Comparison of ENCODE assay signal across 8 cellular contexts in genomic region chr10:100912013-100912608, GRCh38. TPM values are rescaled to one million over a fixed set of nuclear protein-coding genes. Genes with fewer than 3 reads are reported as not detected.
DNase-seq lines count a peak whose midpoint lies in the region; ATAC-seq and TF ChIP-seq lines count a peak whose summit lies in the region.

No MANE protein-coding gene starts in this region.

- peak overlapping the region; percentile 65 for H3K27ac ChIP-seq in HEK293 (ENCODE audit: extremely low read depth, low read depth, low read length)
- peak overlapping the region; percentile 95 for H3K27ac ChIP-seq in angular gyrus (ENCODE audit: low read depth, low read length)
- H3K27ac ChIP-seq in left lung, result peak overlapping the region; percentile 94 to 95
- peak overlapping the region; percentile 87 to 96 (median 94) for H3K27ac ChIP-seq in upper lobe of left lung

- H3K36me3 ChIP-seq in HEK293 (ENCODE audit: control insufficient read depth in 2 of 2, insufficient read depth in 1 of 2, low read length in 2 of 2), result peaks cover 15 to 27% of the 10 kb centered on the region in 2 experiments; a peak in 2 of 3 replicates
- H3K36me3 ChIP-seq in left lung, result peaks cover 5 to 12% of the 10 kb centered on the region in 2 donors
- peaks cover 0 to 13% (median 2%) of the 10 kb centered on the region in 4 donors for H3K36me3 ChIP-seq in upper lobe of left lung

- TF ChIP-seq EP300 in upper lobe of left lung (IDR thresholded peaks at IDR 0.05), result no peak

- TF ChIP-seq POLR2A in upper lobe of left lung (IDR thresholded peaks at IDR 0.05), result no peak

- peak; percentile 13 for DNase-seq in Ammon's horn (ENCODE audit: low spot score)
- no peak for DNase-seq in left lung
- no peak for DNase-seq in upper lobe of left lung
- no peak for DNase-seq in HPDE6-E6E7 (ENCODE audit: extremely low spot score)

- H3K27me3 ChIP-seq in left lung, result no peaks in the 10 kb centered on the region
- no peaks in the 10 kb centered on the region for H3K27me3 ChIP-seq in upper lobe of left lung

- WGBS in upper lobe of left lung, 2 donors, result 9 to 11% methylated on average over 11 to 12 of the region's 12 CpGs

- H3K9me3 ChIP-seq in HEK293 (ENCODE audit: control insufficient read depth, insufficient read depth, low read depth, low read length), result no peaks in the 10 kb centered on the region
- no peaks in the 10 kb centered on the region for H3K9me3 ChIP-seq in left lung
- no peaks in the 10 kb centered on the region for H3K9me3 ChIP-seq in upper lobe of left lung

- H3K4me1 ChIP-seq in HEK293 (ENCODE audit: control insufficient read depth, insufficient read depth, low read length) (peaks cover 10% of the 10 kb centered on the region; the same call in 1 of the 2 replicates), left lung (peaks cover 13 to 36% of the 10 kb centered on the region in 2 donors), upper lobe of left lung (peaks cover 17 to 37% (median 30%) of the 10 kb centered on the region in 4 donors)

- H3K4me3 ChIP-seq in HEK293 (ENCODE audit: low read depth, low read length) (peak overlapping the region; percentile 32), left lung (peak overlapping the region; percentile 35 to 100), upper lobe of left lung (peak overlapping the region; percentile 16 to 100 (median 93))

- CTCF ChIA-PET in HEK293 (lab: Yijun Ruan, JAX), result interaction anchor here (0.6 to 1.7 kb wide), 4 partner anchors 15 to 350 kb away, joined by 3 to 4 read pairs (median 4); no protein-coding TSS in a partner anchor

- POLR2A ChIA-PET in HEK293 (lab: Yijun Ruan, JAX), result interaction anchor here (0.8 to 1.9 kb wide), 4 partner anchors 9 to 350 kb away, joined by 3 to 6 read pairs (median 4); no protein-coding TSS in a partner anchor

- ATAC-seq in left lung (no peak), upper lobe of left lung (ENCODE audit: low FRiP score in 2 of 2) (no peak), GM21447 (IDR thresholded peaks at IDR 0.05; ENCODE audit: unreplicated experiment) (no peak), GM18867 (IDR thresholded peaks at IDR 0.05; ENCODE audit: unreplicated experiment) (no peak)

- intact Hi-C loops in left lung (cut with DNase I), result no loop called here

- TF ChIP-seq CTCF in HEK293 (tag by site-specific recombination; IDR thresholded peaks at IDR 0.05), result no peak
- no peak for TF ChIP-seq CTCF in left lung (IDR thresholded peaks at IDR 0.05)
- no peak for TF ChIP-seq CTCF in upper lobe of left lung (IDR thresholded peaks at IDR 0.05)

TF ChIP-seq in HEK293, 187 proteins besides CTCF, POLR2A, EP300 and RAD21:
- TF ChIP-seq, protein P1, sequence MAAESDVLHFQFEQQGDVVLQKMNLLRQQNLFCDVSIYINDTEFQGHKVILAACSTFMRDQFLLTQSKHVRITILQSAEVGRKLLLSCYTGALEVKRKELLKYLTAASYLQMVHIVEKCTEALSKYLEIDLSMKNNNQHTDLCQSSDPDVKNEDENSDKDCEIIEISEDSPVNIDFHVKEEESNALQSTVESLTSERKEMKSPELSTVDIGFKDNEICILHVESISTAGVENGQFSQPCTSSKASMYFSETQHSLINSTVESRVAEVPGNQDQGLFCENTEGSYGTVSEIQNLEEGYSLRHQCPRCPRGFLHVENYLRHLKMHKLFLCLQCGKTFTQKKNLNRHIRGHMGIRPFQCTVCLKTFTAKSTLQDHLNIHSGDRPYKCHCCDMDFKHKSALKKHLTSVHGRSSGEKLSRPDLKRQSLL (tag by site-specific recombination; IDR thresholded peaks at IDR 0.05), result no peak
- TF ChIP-seq ZNF558 (tag by site-specific recombination; IDR thresholded peaks at IDR 0.05) (no peak), ZSCAN16 (tag by site-specific recombination; IDR thresholded peaks at IDR 0.05) (0 out of 2 replicates have a peak, but pooled peaks have one; percentile 37)

RNA-seq across cellular contexts. Expression of gene SLF2, which starts 0.7 kb away (rescaled TPM):
- total RNA-seq in left lung, result 10 to 100 TPM; 26.4 to 35.6 TPM
- 10 to 100 TPM; 13.4 to 60.8 (median 28.2) TPM for total RNA-seq in upper lobe of left lung

RNA-seq across cellular contexts. Expression of gene SEMA4G, which starts 57.2 kb away (rescaled TPM):
- total RNA-seq in left lung (10 to 100 TPM in 1 of 2 donors, 1 to 10 TPM in 1; 2.7 to 18.9 TPM), upper lobe of left lung (10 to 100 TPM in 2 of 6 donors, 1 to 10 TPM in 4; 5.4 to 20.4 (median 8.5) TPM)

Comparison
In these comparisons a context has a peak if more than half of its experiments do, and no peak if none do; other contexts are left out.
1. H3K4me3 ChIP-seq: peak in every context shown above with its lines; median percentile 93 in upper lobe of left lung; 68 in left lung; 32 in HEK293.